8 cellular contexts compared by ENCODE assay signal in the genomic region with DNA sequence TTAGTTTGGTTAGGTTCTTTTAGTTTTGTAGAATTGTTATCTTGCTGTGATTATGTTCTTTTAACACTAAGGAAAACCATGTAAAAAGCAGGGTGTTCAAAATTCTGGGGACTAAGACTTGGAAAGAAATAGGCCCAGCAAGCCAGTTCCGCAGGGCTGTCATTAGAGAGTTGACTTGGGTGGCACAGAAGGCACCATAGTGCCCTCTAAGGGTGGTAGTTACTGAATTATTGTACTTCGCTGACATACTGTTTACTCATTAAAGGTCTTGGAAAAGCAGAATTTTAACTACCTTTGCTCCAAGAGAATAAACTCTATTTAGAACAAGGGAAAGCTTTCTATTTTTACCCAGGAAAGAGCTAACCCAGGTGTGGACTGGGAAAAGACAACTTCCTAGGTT.
DNase-seq lines count a peak whose midpoint lies in the region; ATAC-seq and TF ChIP-seq lines count a peak whose summit lies in the region.

No MANE protein-coding gene starts in this region.

- H2AFZ ChIP-seq in mammary epithelial cell (ENCODE audit: low read depth, low read length) = no peak overlapping the region

- H3K9ac ChIP-seq in mammary epithelial cell (ENCODE audit: insufficient read depth, low read length) = no peak overlapping the region

- H3K27me3 Mint-ChIP-seq in memory B cell = peaks cover 2% of the 10 kb centered on the region
- H3K27me3 Mint-ChIP-seq in activated T-helper 2 cell treated with anti-CD3 and anti-CD28 coated beads, Interferon-gamma antibody, Interleukin-2, Interleukin-4, amounts not matched to agents 10 μg/mL and 5 μg/mL and 100 μg/mL, durations not matched to agents 14 hours and 24 hours and 36 hours (ENCODE audit: low read depth) = peaks cover 8% of the 10 kb centered on the region

- intact Hi-C loops in mammary epithelial cell (cut with micrococcal nuclease) = loop anchor here (1.0 kb wide), 1 partner anchor 211 kb away; no protein-coding TSS in a partner anchor
- intact Hi-C loops in activated T-helper 2 cell treated with anti-CD3 and anti-CD28 coated beads, Interferon-gamma antibody, Interleukin-2, Interleukin-4, amounts not matched to agents 10 μg/mL and 5 μg/mL and 100 μg/mL, durations not matched to agents 14 hours and 24 hours and 36 hours (cut with micrococcal nuclease) = no loop called here

- no peaks in the 10 kb centered on the region for H4K20me1 ChIP-seq in mammary epithelial cell (ENCODE audit: insufficient read depth, low read length)

- H3K79me2 ChIP-seq in mammary epithelial cell (ENCODE audit: insufficient read depth, low read length) = no peaks in the 10 kb centered on the region

- dilution Hi-C loops in mammary epithelial cell (cut with HindIII; ENCODE audit: low sequenced_read_pairs) = loop anchor here (5.0 kb wide), 1 partner anchor 208 kb away; no protein-coding TSS in a partner anchor

- WGBS in mammary epithelial cell (ENCODE audit: low coverage, missing lambda C conversion rate) = 92% methylated on average over 2 of the region's 2 CpGs

- H3K27ac Mint-ChIP-seq in memory B cell = no peak overlapping the region
- no peak overlapping the region for H3K27ac Mint-ChIP-seq in activated T-helper 2 cell treated with anti-CD3 and anti-CD28 coated beads, Interferon-gamma antibody, Interleukin-2, Interleukin-4, amounts not matched to agents 10 μg/mL and 5 μg/mL and 100 μg/mL, durations not matched to agents 14 hours and 24 hours and 36 hours

- DNase-seq in A172 (ENCODE audit: low spot score) (peak; percentile 48), mammary epithelial cell (peak; percentile 14), memory B cell (ENCODE audit: low spot score in 2 of 2) (peak; percentile 15 to 17), NCI-H2081 treated with DMSO at 0.1 percent for 48 hours (lab: John Stamatoyannopoulos, UW) (no peak)
- DNase-seq in activated T-helper 2 cell treated with anti-CD3 and anti-CD28 coated beads, Interferon-gamma antibody, Interleukin-2, Interleukin-4, amounts not matched to agents 10 μg/mL and 5 μg/mL and 100 μg/mL, durations not matched to agents 14 hours and 24 hours and 36 hours (ENCODE audit: low spot score) = no peak

- no TSS peak for BruUV-seq in mammary epithelial cell (replicated peaks; lab: Mats Ljungman, UMichigan)

- no peaks in the 10 kb centered on the region for H3K4me1 ChIP-seq in mammary epithelial cell (ENCODE audit: insufficient read depth, low read length)

- no peak overlapping the region for H3K27ac ChIP-seq in mammary epithelial cell (ENCODE audit: insufficient read depth, low read depth, low read length)

- no peak overlapping the region for H3K4me3 Mint-ChIP-seq in memory B cell
- H3K4me3 Mint-ChIP-seq in activated T-helper 2 cell treated with anti-CD3 and anti-CD28 coated beads, Interferon-gamma antibody, Interleukin-2, Interleukin-4, amounts not matched to agents 10 μg/mL and 5 μg/mL and 100 μg/mL, durations not matched to agents 14 hours and 24 hours and 36 hours (ENCODE audit: low read depth) = no peak overlapping the region

- H3K36me3 Mint-ChIP-seq in memory B cell = no peaks in the 10 kb centered on the region
- H3K36me3 Mint-ChIP-seq in activated T-helper 2 cell treated with anti-CD3 and anti-CD28 coated beads, Interferon-gamma antibody, Interleukin-2, Interleukin-4, amounts not matched to agents 10 μg/mL and 5 μg/mL and 100 μg/mL, durations not matched to agents 14 hours and 24 hours and 36 hours (ENCODE audit: low read depth) = no peaks in the 10 kb centered on the region

- ATAC-seq in memory B cell (ENCODE audit: low read depth) = peak; percentile 78
- ATAC-seq in HG02610 (IDR thresholded peaks at IDR 0.05; ENCODE audit: unreplicated experiment) = no peak

- H3K4me3 ChIP-seq in mammary epithelial cell (replicated peaks in 1 of 3; ENCODE audit: insufficient read depth in 1 of 3, low read depth in 2 of 3, low read length in 3 of 3) = no peak overlapping the region

- H3K4me1 Mint-ChIP-seq in memory B cell = peaks cover 12% of the 10 kb centered on the region
- H3K4me1 Mint-ChIP-seq in activated T-helper 2 cell treated with anti-CD3 and anti-CD28 coated beads, Interferon-gamma antibody, Interleukin-2, Interleukin-4, amounts not matched to agents 10 μg/mL and 5 μg/mL and 100 μg/mL, durations not matched to agents 14 hours and 24 hours and 36 hours (ENCODE audit: low read depth) = peaks cover 1% of the 10 kb centered on the region

- TF ChIP-seq CTCF in GM12874 (IDR thresholded peaks at IDR 0.05; ENCODE audit: insufficient read depth, low read depth, low read length) = peak; percentile 35
- TF ChIP-seq CTCF in LNCAP (IDR thresholded peaks at IDR 0.05) = peak; percentile 54
- peak; percentile 34 to 66 for TF ChIP-seq CTCF in mammary epithelial cell (conservative IDR thresholded peaks at IDR 0.05 in 1 of 2, IDR thresholded peaks at IDR 0.05 in 1 of 2; ENCODE audit: extremely low read depth in 1 of 2, insufficient read depth in 1 of 2, low read depth in 1 of 2, low read length in 2 of 2)

- peaks cover 1% of the 10 kb centered on the region for H3K27me3 ChIP-seq in mammary epithelial cell (ENCODE audit: insufficient read depth, low read length)

- in situ Hi-C loops in mammary epithelial cell (cut with MboI; ENCODE audit: low sequenced_read_pairs in 2 of 2) = loop anchor here (5.0 to 25.0 kb wide), 3 partner anchors 187 to 363 kb away; no protein-coding TSS in a partner anchor

- no peaks in the 10 kb centered on the region for H3K9me3 ChIP-seq in mammary epithelial cell (replicated peaks; ENCODE audit: insufficient read depth, low read length)

- H3K36me3 ChIP-seq in mammary epithelial cell (ENCODE audit: insufficient read depth, low read length) = no peaks in the 10 kb centered on the region

- no peaks in the 10 kb centered on the region for H3K9me3 Mint-ChIP-seq in memory B cell
- no peaks in the 10 kb centered on the region for H3K9me3 Mint-ChIP-seq in activated T-helper 2 cell treated with anti-CD3 and anti-CD28 coated beads, Interferon-gamma antibody, Interleukin-2, Interleukin-4, amounts not matched to agents 10 μg/mL and 5 μg/mL and 100 μg/mL, durations not matched to agents 14 hours and 24 hours and 36 hours

- H3K4me2 ChIP-seq in mammary epithelial cell (ENCODE audit: insufficient read depth, low read depth, low read length) = no peak overlapping the region

- CTCF ChIA-PET in mammary epithelial cell (lab: Charles Lee; ENCODE audit: low non-redundant PET) = interaction anchor here (0.8 kb wide), 1 partner anchor 211 kb away, joined by 11 read pairs; no protein-coding TSS in a partner anchor

Comparison
In these comparisons a context has a peak if more than half of its experiments do, and no peak if none do; other contexts are left out.
1. DNase-seq: peak in A172 (single experiment), mammary epithelial cell (single experiment) and memory B cell (2 of 2); none in NCI-H2081 treated with DMSO at 0.1 percent for 48 hours (single experiment) and activated T-helper 2 cell treated with anti-CD3 and anti-CD28 coated beads, Interferon-gamma antibody, Interleukin-2, Interleukin-4, amounts not matched to agents 10 μg/mL and 5 μg/mL and 100 μg/mL, durations not matched to agents 14 hours and 24 hours and 36 hours (single experiment).
2. Peak in every context shown above with its lines, with median percentiles within 50 percentile points of each other: CTCF ChIP-seq.